ENCODE assay signal across 1 cellular context in the genomic region with DNA sequence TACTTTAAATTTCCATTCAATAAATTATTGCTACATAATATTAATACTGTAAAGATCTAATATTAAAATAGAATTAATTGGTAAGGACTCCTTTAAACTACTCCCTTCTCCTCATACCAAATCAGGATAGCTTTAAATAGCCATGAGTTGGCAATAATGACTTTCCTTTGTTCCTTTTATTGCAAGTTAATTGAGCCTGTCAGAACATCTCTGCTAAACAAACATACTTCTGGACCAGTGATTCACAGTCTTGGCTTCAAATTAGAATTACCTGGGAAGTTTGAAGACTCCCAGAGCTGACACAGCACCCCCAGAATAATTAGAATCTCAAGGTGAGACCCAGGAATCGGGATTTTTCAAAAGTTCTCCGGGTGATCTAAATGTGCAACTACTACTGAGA.
TF ChIP-seq lines count a peak whose summit lies in the region.

No MANE protein-coding gene starts in this region.

TF ChIP-seq in HepG2, 621 proteins besides CTCF, POLR2A, EP300 and RAD21:
- TF ChIP-seq ZBTB1 (CRISPR knock-in tag; IDR thresholded peaks at IDR 0.05; ENCODE audit: borderline replicate concordance) (no peak), MYC (CRISPR knock-in tag; IDR thresholded peaks at IDR 0.05; ENCODE audit: borderline replicate concordance) (no peak), ATF1 (CRISPR knock-in tag; IDR thresholded peaks at IDR 0.05) (no peak)
- TF ChIP-seq, protein P1, sequence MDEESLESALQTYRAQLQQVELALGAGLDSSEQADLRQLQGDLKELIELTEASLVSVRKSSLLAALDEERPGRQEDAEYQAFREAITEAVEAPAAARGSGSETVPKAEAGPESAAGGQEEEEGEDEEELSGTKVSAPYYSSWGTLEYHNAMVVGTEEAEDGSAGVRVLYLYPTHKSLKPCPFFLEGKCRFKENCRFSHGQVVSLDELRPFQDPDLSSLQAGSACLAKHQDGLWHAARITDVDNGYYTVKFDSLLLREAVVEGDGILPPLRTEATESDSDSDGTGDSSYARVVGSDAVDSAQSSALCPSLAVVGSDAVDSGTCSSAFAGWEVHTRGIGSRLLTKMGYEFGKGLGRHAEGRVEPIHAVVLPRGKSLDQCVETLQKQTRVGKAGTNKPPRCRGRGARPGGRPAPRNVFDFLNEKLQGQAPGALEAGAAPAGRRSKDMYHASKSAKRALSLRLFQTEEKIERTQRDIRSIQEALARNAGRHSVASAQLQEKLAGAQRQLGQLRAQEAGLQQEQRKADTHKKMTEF (CRISPR knock-in tag; IDR thresholded peaks at IDR 0.05), result no peak
- TF ChIP-seq, protein P2, sequence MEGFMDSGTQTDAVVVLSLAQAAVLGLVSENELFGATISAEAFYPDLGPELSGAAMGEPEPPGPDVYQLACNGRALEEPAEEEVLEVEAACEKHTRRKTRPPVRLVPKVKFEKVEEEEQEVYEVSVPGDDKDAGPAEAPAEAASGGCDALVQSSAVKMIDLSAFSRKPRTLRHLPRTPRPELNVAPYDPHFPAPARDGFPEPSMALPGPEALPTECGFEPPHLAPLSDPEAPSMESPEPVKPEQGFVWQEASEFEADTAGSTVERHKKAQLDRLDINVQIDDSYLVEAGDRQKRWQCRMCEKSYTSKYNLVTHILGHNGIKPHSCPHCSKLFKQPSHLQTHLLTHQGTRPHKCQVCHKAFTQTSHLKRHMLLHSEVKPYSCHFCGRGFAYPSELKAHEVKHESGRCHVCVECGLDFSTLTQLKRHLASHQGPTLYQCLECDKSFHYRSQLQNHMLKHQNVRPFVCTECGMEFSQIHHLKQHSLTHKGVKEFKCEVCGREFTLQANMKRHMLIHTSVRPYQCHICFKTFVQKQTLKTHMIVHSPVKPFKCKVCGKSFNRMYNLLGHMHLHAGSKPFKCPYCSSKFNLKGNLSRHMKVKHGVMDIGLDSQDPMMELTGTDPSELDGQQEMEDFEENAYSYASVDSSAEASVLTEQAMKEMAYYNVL (CRISPR knock-in tag; IDR thresholded peaks at IDR 0.05; ENCODE audit: borderline replicate concordance), result no peak
- TF ChIP-seq, protein P3, sequence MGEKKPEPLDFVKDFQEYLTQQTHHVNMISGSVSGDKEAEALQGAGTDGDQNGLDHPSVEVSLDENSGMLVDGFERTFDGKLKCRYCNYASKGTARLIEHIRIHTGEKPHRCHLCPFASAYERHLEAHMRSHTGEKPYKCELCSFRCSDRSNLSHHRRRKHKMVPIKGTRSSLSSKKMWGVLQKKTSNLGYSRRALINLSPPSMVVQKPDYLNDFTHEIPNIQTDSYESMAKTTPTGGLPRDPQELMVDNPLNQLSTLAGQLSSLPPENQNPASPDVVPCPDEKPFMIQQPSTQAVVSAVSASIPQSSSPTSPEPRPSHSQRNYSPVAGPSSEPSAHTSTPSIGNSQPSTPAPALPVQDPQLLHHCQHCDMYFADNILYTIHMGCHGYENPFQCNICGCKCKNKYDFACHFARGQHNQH (CRISPR knock-in tag; IDR thresholded peaks at IDR 0.05), result no peak
- TF ChIP-seq, protein P4, sequence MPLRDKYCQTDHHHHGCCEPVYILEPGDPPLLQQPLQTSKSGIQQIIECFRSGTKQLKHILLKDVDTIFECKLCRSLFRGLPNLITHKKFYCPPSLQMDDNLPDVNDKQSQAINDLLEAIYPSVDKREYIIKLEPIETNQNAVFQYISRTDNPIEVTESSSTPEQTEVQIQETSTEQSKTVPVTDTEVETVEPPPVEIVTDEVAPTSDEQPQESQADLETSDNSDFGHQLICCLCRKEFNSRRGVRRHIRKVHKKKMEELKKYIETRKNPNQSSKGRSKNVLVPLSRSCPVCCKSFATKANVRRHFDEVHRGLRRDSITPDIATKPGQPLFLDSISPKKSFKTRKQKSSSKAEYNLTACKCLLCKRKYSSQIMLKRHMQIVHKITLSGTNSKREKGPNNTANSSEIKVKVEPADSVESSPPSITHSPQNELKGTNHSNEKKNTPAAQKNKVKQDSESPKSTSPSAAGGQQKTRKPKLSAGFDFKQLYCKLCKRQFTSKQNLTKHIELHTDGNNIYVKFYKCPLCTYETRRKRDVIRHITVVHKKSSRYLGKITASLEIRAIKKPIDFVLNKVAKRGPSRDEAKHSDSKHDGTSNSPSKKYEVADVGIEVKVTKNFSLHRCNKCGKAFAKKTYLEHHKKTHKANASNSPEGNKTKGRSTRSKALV (CRISPR knock-in tag; IDR thresholded peaks at IDR 0.05), result no peak
TF ChIP-seq in HepG2: peak in this region for 0.
